Comparison of ENCODE assay signal across 8 cellular contexts in the genomic region with DNA sequence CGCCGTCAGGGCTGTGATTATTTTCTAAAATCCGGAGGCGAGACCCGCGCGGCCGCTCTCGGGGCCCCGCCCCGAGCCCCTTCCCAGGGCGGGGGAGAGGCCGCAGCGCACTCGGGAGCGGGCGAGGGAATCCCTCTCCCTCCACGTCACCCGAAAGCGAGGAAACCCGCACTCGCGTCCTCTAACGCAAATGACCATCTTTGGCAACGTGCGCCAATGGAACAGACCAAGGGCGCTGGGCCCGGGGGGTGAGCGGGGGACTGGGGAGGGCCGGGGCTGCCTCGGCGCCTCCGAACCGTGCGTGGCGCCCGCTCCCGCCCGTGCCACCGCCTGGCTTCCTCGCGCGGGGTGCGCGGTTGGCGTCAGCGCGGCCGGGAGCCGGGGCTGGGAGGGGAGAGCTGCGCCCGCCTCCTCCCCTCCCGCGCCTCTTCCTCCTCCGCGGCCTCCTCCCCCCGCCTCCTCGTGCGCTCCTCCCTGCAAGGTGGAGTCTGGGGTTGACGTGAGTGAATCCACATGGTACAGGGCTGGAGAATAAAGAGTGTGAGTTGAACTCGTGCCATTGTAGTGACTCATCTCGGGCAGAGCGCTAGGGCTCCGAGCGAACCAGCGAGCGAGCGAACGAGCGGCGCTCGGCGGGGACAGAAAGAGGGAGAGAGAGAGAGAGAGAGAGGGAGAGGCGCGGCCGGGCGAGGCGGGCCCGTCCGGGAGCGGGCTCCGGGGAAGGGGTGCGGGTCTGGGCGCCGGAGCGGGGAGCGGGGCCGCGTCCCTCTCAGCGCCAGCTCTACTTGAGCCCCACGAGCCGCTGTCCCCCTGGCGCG. TPM values are rescaled to one million over a fixed set of nuclear protein-coding genes. Genes with fewer than 3 reads are reported as not detected.
A peak's percentile ranks its signal among the peaks of the same experiment; 100 is the strongest.
DNase-seq lines count a peak whose midpoint lies in the region; ATAC-seq and TF ChIP-seq lines count a peak whose summit lies in the region.

A gene (plus strand): TSS at position 562 of the 818 bp plus-strand sequence. CDS start 863 bp downstream, outside the sequence.

- intact Hi-C loops in Caco-2 (cut with micrococcal nuclease; ENCODE audit: unreplicated experiment) = loop anchor here (5.0 to 10.0 kb wide), 4 partner anchors 325 to 625 kb away; a partner anchor contains a TSS

- H3K4me3 ChIP-seq in Caco-2 (ENCODE audit: low read depth, low read length) (peak within 1 kb of the TSS; percentile 69), HUES48 (ENCODE audit: low read depth, low read length) (peak within 1 kb of the TSS; percentile 78), NT2/D1 (ENCODE audit: insufficient read length, low read depth) (peak within 1 kb of the TSS; percentile 58), endodermal cell (ENCODE audit: low read length) (peak within 1 kb of the TSS; percentile 87), mesodermal cell (ENCODE audit: extremely low read depth, insufficient read depth, low read length, poor library complexity, severe bottlenecking) (peak within 1 kb of the TSS; percentile 90)

- no peaks in the 10 kb centered on the region for H3K27me3 ChIP-seq in Caco-2 (replicated peaks; ENCODE audit: control insufficient read depth, insufficient read depth, low read length)
- peaks cover 73% of the 10 kb centered on the region for H3K27me3 ChIP-seq in HUES48 (ENCODE audit: control insufficient read depth, insufficient read depth, low read length)
- peaks cover 32% of the 10 kb centered on the region for H3K27me3 ChIP-seq in NT2/D1 (ENCODE audit: insufficient read depth, insufficient read length)
- peaks cover 29% of the 10 kb centered on the region for H3K27me3 ChIP-seq in endodermal cell (ENCODE audit: control insufficient read depth, insufficient read depth, low read length, poor library complexity, severe bottlenecking)

- no peaks in the 10 kb centered on the region for H3K9me3 ChIP-seq in Caco-2
- no peaks in the 10 kb centered on the region for H3K9me3 ChIP-seq in HUES48 (ENCODE audit: control insufficient read depth, insufficient read depth, low read length)
- H3K9me3 ChIP-seq in NT2/D1 (ENCODE audit: insufficient read depth, low read length) = no peaks in the 10 kb centered on the region
- H3K9me3 ChIP-seq in endodermal cell (ENCODE audit: control insufficient read depth, low read length) = no peaks in the 10 kb centered on the region
- H3K9me3 ChIP-seq in mesodermal cell (ENCODE audit: control insufficient read depth, low read length) = no peaks in the 10 kb centered on the region

- peaks cover 25% of the 10 kb centered on the region for H3K36me3 Mint-ChIP-seq in Caco-2 (ENCODE audit: insufficient read depth, unreplicated experiment)
- no peaks in the 10 kb centered on the region for H3K36me3 Mint-ChIP-seq in endodermal cell (ENCODE audit: low read depth)

- H3K27ac Mint-ChIP-seq in Caco-2 (ENCODE audit: unreplicated experiment) = peak within 1 kb of the TSS; percentile 95
- H3K27ac Mint-ChIP-seq in endodermal cell = peak within 1 kb of the TSS; percentile 95

- H3K4me3 Mint-ChIP-seq in Caco-2 (ENCODE audit: unreplicated experiment) = no peak within 1 kb of the TSS
- H3K4me3 Mint-ChIP-seq in endodermal cell = no peak within 1 kb of the TSS

- POLR2A ChIA-PET in Caco-2 (lab: Charles Lee) = interaction anchor here (1.0 to 2.3 kb wide), 6 partner anchors 11 to 640 kb away, joined by 4 to 21 read pairs (median 12); no protein-coding TSS in a partner anchor

- DNase-seq in Caco-2 (peak; percentile 98 to 99), NT2/D1 (ENCODE audit: low read depth, low spot score) (peak; percentile 97), endodermal cell (peak; percentile 97)
- DNase-seq in activated CD8-positive, alpha-beta memory T cell treated with anti-CD3 and anti-CD28 coated beads, Interleukin-2, amount 50 U/mL, for 1 hour (ENCODE audit: extremely low read depth) = peak; percentile 93
- peak; percentile 90 for DNase-seq in stimulated activated CD8-positive, alpha-beta memory T cell treated with anti-CD3 and anti-CD28 coated beads, Interleukin-15, amount 100 ng/mL, for 48 hours (ENCODE audit: low read depth in 2 of 2)

- H3K9ac ChIP-seq in HUES48 (ENCODE audit: low read depth, low read length) = peak within 1 kb of the TSS; percentile 53
- peak within 1 kb of the TSS; percentile 80 for H3K9ac ChIP-seq in NT2/D1 (ENCODE audit: insufficient read length, low read depth)
- peak within 1 kb of the TSS; percentile 86 for H3K9ac ChIP-seq in endodermal cell (ENCODE audit: extremely low read depth, low read length, poor library complexity, severe bottlenecking)

- H3K36me3 ChIP-seq in Caco-2 (ENCODE audit: control insufficient read depth, insufficient read depth, low read length) (peaks cover 6% of the 10 kb centered on the region), HUES48 (ENCODE audit: control insufficient read depth, insufficient read depth, low read length) (no peaks in the 10 kb centered on the region), NT2/D1 (ENCODE audit: insufficient read depth, insufficient read length, low read length) (peaks cover 10% of the 10 kb centered on the region), endodermal cell (ENCODE audit: control insufficient read depth, insufficient read depth, low read length) (no peaks in the 10 kb centered on the region), mesodermal cell (ENCODE audit: control insufficient read depth, insufficient read depth, low read length) (peaks cover 17% of the 10 kb centered on the region)

- ATAC-seq in GM21390 (IDR thresholded peaks at IDR 0.05; ENCODE audit: unreplicated experiment) = peak; percentile 70

- H3K4me1 Mint-ChIP-seq in Caco-2 (ENCODE audit: low read depth, unreplicated experiment) (peaks cover 14% of the 10 kb centered on the region), endodermal cell (peaks cover 17% of the 10 kb centered on the region)

- 0 to 1% methylated on average over 29 to 93 of the region's 94 CpGs for WGBS in endodermal cell (ENCODE audit: insufficient coverage in 1 of 2, insufficient read length in 1 of 2), 2 experiments
- WGBS in mesodermal cell (ENCODE audit: insufficient coverage in 2 of 2), 2 experiments = 0 to 1% methylated on average over 41 to 67 of the region's 94 CpGs

- no peaks in the 10 kb centered on the region for H3K27me3 Mint-ChIP-seq in Caco-2 (ENCODE audit: insufficient read depth, unreplicated experiment)
- H3K27me3 Mint-ChIP-seq in endodermal cell (ENCODE audit: insufficient read depth) = peaks cover 32% of the 10 kb centered on the region

- H3K27ac ChIP-seq in HUES48 (ENCODE audit: low read depth, low read length) = peak within 1 kb of the TSS; percentile 93
- H3K27ac ChIP-seq in endodermal cell (ENCODE audit: low read depth, low read length) = peak within 1 kb of the TSS; percentile 66
- H3K27ac ChIP-seq in mesodermal cell (ENCODE audit: low read depth, low read length, severe bottlenecking) = peak within 1 kb of the TSS; percentile 99

- H3K4me1 ChIP-seq in Caco-2 (peaks cover 36% of the 10 kb centered on the region), HUES48 (ENCODE audit: control insufficient read depth, insufficient read depth, low read length) (peaks cover 29% of the 10 kb centered on the region), NT2/D1 (ENCODE audit: insufficient read depth, insufficient read length) (peaks cover 13% of the 10 kb centered on the region), endodermal cell (ENCODE audit: control insufficient read depth, insufficient read depth, low read length) (no peaks in the 10 kb centered on the region), mesodermal cell (ENCODE audit: control insufficient read depth, insufficient read depth, low read length, poor library complexity, severe bottlenecking) (peaks cover 36% of the 10 kb centered on the region)

- BruUV-seq in Caco-2 (replicated peaks; lab: Mats Ljungman, UMichigan) = no TSS peak

- CTCF ChIA-PET in Caco-2 (lab: Charles Lee) = interaction anchor here (0.8 kb wide), 1 partner anchor 494 kb away, joined by 4 read pairs; no protein-coding TSS in a partner anchor

- H3K9me3 Mint-ChIP-seq in Caco-2 (ENCODE audit: unreplicated experiment) (no peaks in the 10 kb centered on the region), endodermal cell (no peaks in the 10 kb centered on the region)

- TF ChIP-seq CTCF in Caco-2 (IDR thresholded peaks at IDR 0.05; ENCODE audit: insufficient read depth in 1 of 2, low read depth in 1 of 2, low read length in 1 of 2, severe bottlenecking in 1 of 2, unreplicated experiment in 1 of 2) = no peak
- TF ChIP-seq CTCF in endodermal cell (conservative IDR thresholded peaks at IDR 0.05) = peak; percentile 32

RNA-seq across cellular contexts. Expression of the gene that starts here (rescaled TPM):
- total RNA-seq in Caco-2 (2022) (64.6 and 70.7 TPM in 2 replicates), endodermal cell (1 to 10 TPM; 1.4 to 3.8 TPM)
- polyA plus RNA-seq in endodermal cell (2013, experiment 1 of 2) = 2.7 TPM
- polyA plus RNA-seq in endodermal cell (2013, experiment 2 of 2) = 2.6 TPM
- polyA plus RNA-seq in mesodermal cell (2013, experiment 1 of 2) = 27.5 TPM
- polyA plus RNA-seq in mesodermal cell (2013, experiment 2 of 2) = 28.4 TPM

Comparison
In these comparisons a context has a peak if more than half of its experiments do, and no peak if none do; other contexts are left out.
1. Peak in every context shown above with its lines: DNase-seq, ATAC-seq, H3K4me3 ChIP-seq and H3K27ac ChIP-seq.
2. RNA of the gene that starts here (total RNA-seq): 64.6 to 70.7 TPM in Caco-2; 1.4 to 3.8 TPM in endodermal cell; every median in the first group is over 10 times any median in the second.